ENCODE assay signal across 1 cellular context in genomic region chr15:39438260-39438659, GRCh38.
TF ChIP-seq lines count a peak whose summit lies in the region.

No MANE protein-coding gene starts in this region.

TF ChIP-seq in GM23338, 12 proteins besides CTCF, POLR2A, EP300 and RAD21 (continued from another document):
- no peak for TF ChIP-seq REST (IDR thresholded peaks at IDR 0.05; ENCODE audit: unreplicated experiment)
